In genomic region chr10:103445767-103446567, GRCh38 we compare ENCODE assay signal across 9 cellular contexts. TPM values are rescaled to one million over a fixed set of nuclear protein-coding genes. Genes with fewer than 3 reads are reported as not detected.
DNase-seq lines count a peak whose midpoint lies in the region; ATAC-seq and TF ChIP-seq lines count a peak whose summit lies in the region.
"Had no signal": no experiment of that assay in that cellular context is flagged by ENCODE, and none has a peak within 500 bp of the region (broad histone marks: within the 10 kb centered on the region; RNA-seq: fewer than 3 reads in every experiment).

No MANE protein-coding gene starts in this region.

- POLR2A ChIA-PET in activated CD4-positive, alpha-beta memory T cell treated with anti-CD3 and anti-CD28 coated beads, Interleukin-2, amount 10 ng/mL, durations not matched to agents 7 days and 5 days (lab: Charles Lee), result interaction anchor here (0.6 to 2.2 kb wide), 3 partner anchors 12 to 30 kb away, joined by 3 to 5 read pairs (median 4); no protein-coding TSS in a partner anchor

- no peaks in the 10 kb centered on the region for H3K27me3 Mint-ChIP-seq in activated CD4-positive, alpha-beta memory T cell treated with anti-CD3 and anti-CD28 coated beads, Interleukin-2, amount 10 ng/mL, durations not matched to agents 7 days and 5 days

- H3K27me3 ChIP-seq in parathyroid adenoma (ENCODE audit: control insufficient read depth, insufficient read depth, low read length), result no peaks in the 10 kb centered on the region

- H3K4me3 ChIP-seq in fibroblast of the aortic adventitia (ENCODE audit: low read depth, low read length), result no peak overlapping the region
- H3K4me3 ChIP-seq in parathyroid adenoma (ENCODE audit: low read depth, low read length), result no peak overlapping the region

- H3K4me2 ChIP-seq in parathyroid adenoma (ENCODE audit: low read length), result no peak overlapping the region

- TF ChIP-seq CTCF in fibroblast of the aortic adventitia (IDR thresholded peaks at IDR 0.05; ENCODE audit: insufficient read depth, low read length) (no peak), parathyroid adenoma (IDR thresholded peaks at IDR 0.05) (no peak)

- no peak overlapping the region for H2AFZ ChIP-seq in parathyroid adenoma

- H3K9me3 ChIP-seq in parathyroid adenoma (ENCODE audit: control insufficient read depth, low read length), result no peaks in the 10 kb centered on the region

- H3K36me3 ChIP-seq in parathyroid adenoma (ENCODE audit: control insufficient read depth, insufficient read depth, low read length), result no peaks in the 10 kb centered on the region

- no peaks in the 10 kb centered on the region for H3K9me3 Mint-ChIP-seq in activated CD4-positive, alpha-beta memory T cell treated with anti-CD3 and anti-CD28 coated beads, Interleukin-2, amount 10 ng/mL, durations not matched to agents 7 days and 5 days

- no peak for ATAC-seq in HG02973 (IDR thresholded peaks at IDR 0.05; ENCODE audit: unreplicated experiment)

- H3K27ac Mint-ChIP-seq in activated CD4-positive, alpha-beta memory T cell treated with anti-CD3 and anti-CD28 coated beads, Interleukin-2, amount 10 ng/mL, durations not matched to agents 7 days and 5 days, result peak overlapping the region; percentile 66

- H3K27ac ChIP-seq in parathyroid adenoma, result peak overlapping the region; percentile 74

- no peak overlapping the region for H3K4me3 Mint-ChIP-seq in activated CD4-positive, alpha-beta memory T cell treated with anti-CD3 and anti-CD28 coated beads, Interleukin-2, amount 10 ng/mL, durations not matched to agents 7 days and 5 days

- H3K9ac ChIP-seq in parathyroid adenoma, result no peak overlapping the region

- DNase-seq in AG20443 (ENCODE audit: low spot score), result peak; percentile 86
- DNase-seq in activated CD4-positive, alpha-beta memory T cell treated with anti-CD3 and anti-CD28 coated beads, Interleukin-2, amount 10 ng/mL, durations not matched to agents 7 days and 5 days, result no peak
- DNase-seq in fibroblast of the aortic adventitia (ENCODE audit: low read depth), result peak; percentile 97
- no peak for DNase-seq in NCI-H128 (lab: John Stamatoyannopoulos, UW; ENCODE audit: unreplicated experiment)
- no peak for DNase-seq in NCI-H774 (lab: John Stamatoyannopoulos, UW)
- no peak for DNase-seq in COLO668 (lab: John Stamatoyannopoulos, UW; ENCODE audit: unreplicated experiment)
- DNase-seq: stimulated activated CD4-positive, alpha-beta T cell treated with anti-CD3 and anti-CD28 coated beads, Interleukin-4, amount 100 ng/mL, for 4 hours had no signal

- H3K4me1 Mint-ChIP-seq in activated CD4-positive, alpha-beta memory T cell treated with anti-CD3 and anti-CD28 coated beads, Interleukin-2, amount 10 ng/mL, durations not matched to agents 7 days and 5 days, result peaks cover 54% of the 10 kb centered on the region

- H3K4me1 ChIP-seq in parathyroid adenoma, result no peaks in the 10 kb centered on the region

- H3K79me2 ChIP-seq in parathyroid adenoma, result no peaks in the 10 kb centered on the region

- H3K36me3 Mint-ChIP-seq in activated CD4-positive, alpha-beta memory T cell treated with anti-CD3 and anti-CD28 coated beads, Interleukin-2, amount 10 ng/mL, durations not matched to agents 7 days and 5 days (ENCODE audit: low read depth), result peaks cover 86% of the 10 kb centered on the region

- CTCF ChIA-PET in activated CD4-positive, alpha-beta memory T cell treated with anti-CD3 and anti-CD28 coated beads, Interleukin-2, amount 10 ng/mL, durations not matched to agents 7 days and 5 days (lab: Charles Lee), result interaction anchor here (0.8 kb wide), 1 partner anchor 35 kb away, joined by 3 read pairs; no protein-coding TSS in a partner anchor

RNA-seq across cellular contexts. Expression of gene CALHM2, which starts 6.2 kb away (rescaled TPM):
- 100 to 1,000 TPM; 135 to 138 TPM for total RNA-seq in activated CD4-positive, alpha-beta memory T cell treated with anti-CD3 and anti-CD28 coated beads, Interleukin-2, amount 10 ng/mL, durations not matched to agents 7 days and 5 days
- total RNA-seq in fibroblast of the aortic adventitia (ENCODE audit: low replicate concordance), result 57.6 and 91.4 TPM in 2 replicates

RNA-seq across cellular contexts. Expression of gene CALHM1, which starts 12.7 kb away (rescaled TPM):
- total RNA-seq in activated CD4-positive, alpha-beta memory T cell treated with anti-CD3 and anti-CD28 coated beads, Interleukin-2, amount 10 ng/mL, durations not matched to agents 7 days and 5 days, result under 1 TPM; 0.58 to 0.73 TPM
- not detected in 2 replicates for total RNA-seq in fibroblast of the aortic adventitia (ENCODE audit: low replicate concordance)

RNA-seq across cellular contexts. Expression of gene CALHM3, which starts 33.1 kb away (rescaled TPM):
- under 1 TPM; 0.48 to 0.53 TPM for total RNA-seq in activated CD4-positive, alpha-beta memory T cell treated with anti-CD3 and anti-CD28 coated beads, Interleukin-2, amount 10 ng/mL, durations not matched to agents 7 days and 5 days
- total RNA-seq in fibroblast of the aortic adventitia (ENCODE audit: low replicate concordance), result not detected in 2 replicates

RNA-seq across cellular contexts. Expression of gene NEURL1, which starts 47.5 kb away (rescaled TPM):
- total RNA-seq in activated CD4-positive, alpha-beta memory T cell treated with anti-CD3 and anti-CD28 coated beads, Interleukin-2, amount 10 ng/mL, durations not matched to agents 7 days and 5 days, result 1 to 10 TPM in 1 of 2 experiments, under 1 TPM in 1; 0.98 to 1.1 TPM
- 0.27 TPM in 1 of 2 replicates, not detected in the other for total RNA-seq in fibroblast of the aortic adventitia (ENCODE audit: low replicate concordance)

RNA-seq across cellular contexts. Expression of gene PDCD11, which starts 49.5 kb away (rescaled TPM):
- total RNA-seq in activated CD4-positive, alpha-beta memory T cell treated with anti-CD3 and anti-CD28 coated beads, Interleukin-2, amount 10 ng/mL, durations not matched to agents 7 days and 5 days, result 10 to 100 TPM; 38.9 to 39.6 TPM
- 33.9 and 38.4 TPM in 2 replicates for total RNA-seq in fibroblast of the aortic adventitia (ENCODE audit: low replicate concordance)

Comparison
In these comparisons a context has a peak if more than half of its experiments do, and no peak if none do; other contexts are left out.
1. DNase-seq: peak in AG20443 (single experiment) and fibroblast of the aortic adventitia (single experiment); none in activated CD4-positive, alpha-beta memory T cell treated with anti-CD3 and anti-CD28 coated beads, Interleukin-2, amount 10 ng/mL, durations not matched to agents 7 days and 5 days (single experiment), NCI-H128 (single experiment), NCI-H774 (single experiment) and COLO668 (single experiment).